ENCODE assay signal across 8 cellular contexts in genomic region chr6:11538799-11539468, GRCh38. TPM values are rescaled to one million over a fixed set of nuclear protein-coding genes. Genes with fewer than 3 reads are reported as not detected.
DNase-seq lines count a peak whose midpoint lies in the region; ATAC-seq, FAIRE-seq and TF ChIP-seq lines count a peak whose summit lies in the region.

No MANE protein-coding gene starts in this region.

- H3K27ac ChIP-seq in BLaER1: no peak overlapping the region
- no peak overlapping the region for H3K27ac ChIP-seq in Karpas-422 (ENCODE audit: low read length)
- H3K27ac ChIP-seq in muscle layer of duodenum (ENCODE audit: low read length): peak overlapping the region; percentile 33

- no peak for TF ChIP-seq CTCF in astrocyte of the cerebellum (IDR thresholded peaks at IDR 0.05; ENCODE audit: low read depth, low read length, missing control alignments)

- H3K9me2 ChIP-seq in Karpas-422 (replicated peaks; ENCODE audit: insufficient read depth, low read length): no peaks in the 10 kb centered on the region

- peaks cover 13% of the 10 kb centered on the region; the same call in 1 of the 2 replicates for H3K4me1 ChIP-seq in BLaER1
- peaks cover 18% of the 10 kb centered on the region for H3K4me1 ChIP-seq in Karpas-422 (ENCODE audit: low read length)
- H3K4me1 ChIP-seq in muscle layer of duodenum (ENCODE audit: control insufficient read depth in 1 of 2, insufficient read depth in 2 of 2, low read length in 2 of 2): peaks cover 0 to 4% of the 10 kb centered on the region in 2 donors

- no peaks in the 10 kb centered on the region for H3K79me2 ChIP-seq in Karpas-422 (ENCODE audit: low read length)

- H3K27me3 ChIP-seq in BLaER1 (peaks cover 22% of the 10 kb centered on the region), Karpas-422 (ENCODE audit: low read length) (no peaks in the 10 kb centered on the region), muscle layer of duodenum (ENCODE audit: low read depth, low read length) (no peaks in the 10 kb centered on the region)

- H3K4me2 ChIP-seq in BLaER1 (peak overlapping the region; percentile 90), Karpas-422 (ENCODE audit: low read depth, low read length, poor library complexity, severe bottlenecking) (peak overlapping the region; percentile 93)

- no peak for FAIRE-seq in frontal cortex (lab: Jason Lieb, UNC)

- no peak overlapping the region for H2AFZ ChIP-seq in Karpas-422 (ENCODE audit: low read length)

- H3K36me3 ChIP-seq in BLaER1 (no peaks in the 10 kb centered on the region), Karpas-422 (ENCODE audit: insufficient read depth, low read length) (no peaks in the 10 kb centered on the region), muscle layer of duodenum (ENCODE audit: control insufficient read depth in 1 of 2, insufficient read depth in 2 of 2, low read length in 2 of 2) (no peaks in the 10 kb centered on the region)

- peak overlapping the region; percentile 83 for H3K9ac ChIP-seq in BLaER1
- H3K9ac ChIP-seq in Karpas-422 (ENCODE audit: low read length): peak overlapping the region; percentile 69; the same call in 1 of the 2 replicates

- 0 out of 2 replicates have a peak, but pooled peaks cover 17% of the 10 kb centered on the region for H4K20me1 ChIP-seq in BLaER1
- no peaks in the 10 kb centered on the region; the same call in 1 of the 2 replicates for H4K20me1 ChIP-seq in Karpas-422 (ENCODE audit: insufficient read depth, low read depth, low read length)

- H3K9me3 ChIP-seq in BLaER1: no peaks in the 10 kb centered on the region
- no peaks in the 10 kb centered on the region for H3K9me3 ChIP-seq in Karpas-422 (ENCODE audit: low read length)
- H3K9me3 ChIP-seq in muscle layer of duodenum (ENCODE audit: control insufficient read depth in 1 of 2, low read length in 2 of 2): no peaks in the 10 kb centered on the region

- ATAC-seq in HG03095 (IDR thresholded peaks at IDR 0.05; ENCODE audit: unreplicated experiment): no peak

- in situ Hi-C loops in astrocyte of the cerebellum (cut with HindIII; ENCODE audit: low sequenced_read_pairs): no loop called here

- DNase-seq in Karpas-422 (no peak), astrocyte of the cerebellum (ENCODE audit: low read depth) (no peak), frontal cortex (ENCODE audit: low spot score in 2 of 2) (no peak), NCI-H187 treated with DMSO at 0.1 percent for 48 hours (lab: John Stamatoyannopoulos, UW) (no peak)
- no peak for DNase-seq in stimulated activated CD4-positive, alpha-beta T cell treated with anti-CD3 and anti-CD28 coated beads, Interleukin-2, amount 100 ng/mL, for 48 hours

- H3K4me3 ChIP-seq in BLaER1 (peak overlapping the region; percentile 98), Karpas-422 (ENCODE audit: low read length) (peak overlapping the region; percentile 79; the same call in 1 of the 2 replicates), astrocyte of the cerebellum (ENCODE audit: low read depth, low read length) (peak overlapping the region; percentile 61), muscle layer of duodenum (ENCODE audit: low read depth in 1 of 2, low read length in 2 of 2) (peak overlapping the region; percentile 75 to 85)

RNA-seq across cellular contexts. Expression of gene TMEM170B, which starts 1.4 kb away (rescaled TPM):
- total RNA-seq in Karpas-422 (2014; rRNA removed; shearing (Covaris generic); ENCODE audit: low replicate concordance): 0.36 and 2.4 TPM in 2 replicates
- total RNA-seq in frontal cortex: 51.8 TPM

Comparison
In these comparisons a context has a peak if more than half of its experiments do, and no peak if none do; other contexts are left out.
1. RNA of gene TMEM170B, which starts 1.4 kb away (total RNA-seq): 51.8 TPM in frontal cortex (single experiment); 0.36 to 2.4 TPM in Karpas-422; every median in the first group is over 10 times any median in the second.
2. Peak in every context shown above with its lines, with median percentiles within 50 percentile points of each other: H3K4me3 ChIP-seq.